ENCODE assay signal across 15 cellular contexts in genomic region chr2:103792039-103792438, GRCh38.
"Had no signal": no experiment of that assay in that cellular context is flagged by ENCODE, and none has a peak within 500 bp of the region (broad histone marks: within the 10 kb centered on the region; RNA-seq: fewer than 3 reads in every experiment).

No MANE protein-coding gene starts in this region.

- DNase-seq: effector CD4-positive, alpha-beta T cell; foreskin melanocyte; head of caudate nucleus; left colon; left ventricle myocardium superior; naive thymus-derived CD4-positive, alpha-beta T cell; nucleus accumbens; ovary; sigmoid colon; stimulated activated naive CD4-positive, alpha-beta T cell treated with Interleukin-2 at 50 U/mL for 16 hours had no signal

- H3K36me3 ChIP-seq: ovary, right atrium auricular region, sigmoid colon had no signal

- H3K27me3 Mint-ChIP-seq: naive thymus-derived CD4-positive, alpha-beta T cell had no signal

- H3K4me1 Mint-ChIP-seq: naive thymus-derived CD4-positive, alpha-beta T cell had no signal

- H3K27ac Mint-ChIP-seq: naive thymus-derived CD4-positive, alpha-beta T cell; type B pancreatic cell had no signal

- H2AFZ ChIP-seq: hepatocyte had no signal

- H3K36me3 Mint-ChIP-seq: naive thymus-derived CD4-positive, alpha-beta T cell; type B pancreatic cell had no signal

- H3K79me2 ChIP-seq: hepatocyte had no signal

- H3K4me3 Mint-ChIP-seq: naive thymus-derived CD4-positive, alpha-beta T cell; type B pancreatic cell had no signal

- ATAC-seq: left colon; left ventricle myocardium superior; naive thymus-derived CD4-positive, alpha-beta T cell had no signal

- H3K4me2 ChIP-seq: hepatocyte had no signal

- H3K27ac ChIP-seq: coronary artery, hepatocyte, ovary, right atrium auricular region, sigmoid colon, skin epidermis had no signal

- H3K4me1 ChIP-seq: right atrium auricular region had no signal

- H3K27me3 ChIP-seq: hepatocyte, ovary, right atrium auricular region, sigmoid colon had no signal

- H3K4me3 ChIP-seq: coronary artery, hepatocyte, ovary, right atrium auricular region, sigmoid colon, skin epidermis had no signal

- H3K9me3 ChIP-seq: ovary, right atrium auricular region, sigmoid colon had no signal
